Comparison of ENCODE assay signal across 16 cellular contexts in genomic region chr7:112296416-112296815, GRCh38.
"Had no signal": no experiment of that assay in that cellular context is flagged by ENCODE, and none has a peak within 500 bp of the region (broad histone marks: within the 10 kb centered on the region; RNA-seq: fewer than 3 reads in every experiment).

No MANE protein-coding gene starts in this region.

- DNase-seq: activated CD4-positive, CD25-positive, alpha-beta regulatory T cell treated with anti-CD3 and anti-CD28 coated beads, Interleukin-2, amount 50 U/mL, for 72 hours; activated naive CD4-positive, alpha-beta T cell treated with Interleukin-2 at 50 U/mL for 16 hours; activated naive CD8-positive, alpha-beta T cell treated with anti-CD3 and anti-CD28 coated beads, Interleukin-2, amount 50 U/mL, for 24 hours; hippocampal formation; kidney glomerular epithelial cell; mesendoderm; right lobe of liver; spleen; trophoblast cell had no signal

- H3K9me3 Mint-ChIP-seq: activated naive CD8-positive, alpha-beta T cell treated with anti-CD3 and anti-CD28 coated beads, Interleukin-2, amount 50 U/mL, for 24 hours; activated T-helper 17 cell treated with anti-CD3 and anti-CD28 coated beads, Interleukin-2, amount 50 U/mL, for 72 hours; central memory CD8-positive, alpha-beta T cell; dendritic cell treated with granulocyte-macrophage colony-stimulating factor and Interleukin-4, amounts not matched to agents 40 ng/mL and 50 ng/mL, for 4 days; nephron; stimulated activated naive CD8-positive, alpha-beta T cell treated with anti-CD3 and anti-CD28 coated beads, Interleukin-15, Interleukin-2, amounts not matched to agents 100 ng/mL and 50 ng/mL, for 24 hours had no signal

- H3K27ac ChIP-seq: prostate gland, right lobe of liver, spleen, suprapubic skin had no signal

- H3K27me3 ChIP-seq: right lobe of liver, spleen, suprapubic skin had no signal

- H3K4me3 Mint-ChIP-seq: activated naive CD8-positive, alpha-beta T cell treated with anti-CD3 and anti-CD28 coated beads, Interleukin-2, amount 50 U/mL, for 24 hours; activated T-helper 17 cell treated with anti-CD3 and anti-CD28 coated beads, Interleukin-2, amount 50 U/mL, for 72 hours; central memory CD8-positive, alpha-beta T cell; dendritic cell treated with granulocyte-macrophage colony-stimulating factor and Interleukin-4, amounts not matched to agents 40 ng/mL and 50 ng/mL, for 4 days; nephron; stimulated activated naive CD8-positive, alpha-beta T cell treated with anti-CD3 and anti-CD28 coated beads, Interleukin-15, Interleukin-2, amounts not matched to agents 100 ng/mL and 50 ng/mL, for 24 hours had no signal

- H3K36me3 ChIP-seq: prostate gland, right lobe of liver had no signal

- H3K4me3 ChIP-seq: prostate gland, right lobe of liver, spleen, suprapubic skin had no signal

- H3K27ac Mint-ChIP-seq: activated naive CD8-positive, alpha-beta T cell treated with anti-CD3 and anti-CD28 coated beads, Interleukin-2, amount 50 U/mL, for 24 hours; activated T-helper 17 cell treated with anti-CD3 and anti-CD28 coated beads, Interleukin-2, amount 50 U/mL, for 72 hours; dendritic cell treated with granulocyte-macrophage colony-stimulating factor and Interleukin-4, amounts not matched to agents 40 ng/mL and 50 ng/mL, for 4 days; stimulated activated naive CD8-positive, alpha-beta T cell treated with anti-CD3 and anti-CD28 coated beads, Interleukin-15, Interleukin-2, amounts not matched to agents 100 ng/mL and 50 ng/mL, for 24 hours had no signal

- H3K4me1 Mint-ChIP-seq: activated naive CD8-positive, alpha-beta T cell treated with anti-CD3 and anti-CD28 coated beads, Interleukin-2, amount 50 U/mL, for 24 hours; activated T-helper 17 cell treated with anti-CD3 and anti-CD28 coated beads, Interleukin-2, amount 50 U/mL, for 72 hours; nephron had no signal

- H3K9me3 ChIP-seq: prostate gland, right lobe of liver, spleen, suprapubic skin had no signal

- ATAC-seq: activated naive CD8-positive, alpha-beta T cell treated with anti-CD3 and anti-CD28 coated beads, Interleukin-2, amount 50 U/mL, for 24 hours; activated T-helper 17 cell treated with anti-CD3 and anti-CD28 coated beads, Interleukin-2, amount 50 U/mL, for 72 hours; right lobe of liver had no signal

- H3K27me3 Mint-ChIP-seq: activated naive CD8-positive, alpha-beta T cell treated with anti-CD3 and anti-CD28 coated beads, Interleukin-2, amount 50 U/mL, for 24 hours; activated T-helper 17 cell treated with anti-CD3 and anti-CD28 coated beads, Interleukin-2, amount 50 U/mL, for 72 hours; central memory CD8-positive, alpha-beta T cell; dendritic cell treated with granulocyte-macrophage colony-stimulating factor and Interleukin-4, amounts not matched to agents 40 ng/mL and 50 ng/mL, for 4 days; stimulated activated naive CD8-positive, alpha-beta T cell treated with anti-CD3 and anti-CD28 coated beads, Interleukin-15, Interleukin-2, amounts not matched to agents 100 ng/mL and 50 ng/mL, for 24 hours had no signal

- H3K4me1 ChIP-seq: prostate gland, right lobe of liver, spleen, suprapubic skin had no signal
